18 cellular contexts compared by ENCODE assay signal in the genomic region with DNA sequence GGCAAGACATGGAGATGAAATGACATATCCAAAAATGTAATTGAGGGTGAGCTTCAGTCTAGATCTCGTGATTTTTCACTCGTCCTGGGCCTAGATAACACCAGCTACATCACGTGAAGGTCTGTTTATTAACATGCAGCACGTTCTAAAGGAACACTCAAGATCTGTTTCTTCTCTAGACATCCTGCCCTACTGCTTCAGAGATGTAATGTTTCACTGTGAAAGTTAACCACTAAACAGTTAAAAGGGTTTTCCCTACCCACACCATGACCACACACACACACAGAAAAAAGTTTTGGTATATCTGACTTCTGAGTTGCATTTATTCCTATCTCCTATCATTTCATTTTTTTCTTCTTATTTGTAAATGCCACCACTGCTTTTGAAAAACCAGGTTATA. TPM values are rescaled to one million over a fixed set of nuclear protein-coding genes. Genes with fewer than 3 reads are reported as not detected.
DNase-seq lines count a peak whose midpoint lies in the region; ATAC-seq and TF ChIP-seq lines count a peak whose summit lies in the region.
"Had no signal": no experiment of that assay in that cellular context is flagged by ENCODE, and none has a peak within 500 bp of the region (broad histone marks: within the 10 kb centered on the region; RNA-seq: fewer than 3 reads in every experiment).

No MANE protein-coding gene starts in this region.

- no peak for TF ChIP-seq CTCF in WTC11 (IDR thresholded peaks at IDR 0.05)

- no peaks in the 10 kb centered on the region for H3K4me1 Mint-ChIP-seq in WTC11
- H3K4me1 Mint-ChIP-seq: activated CD4-positive, alpha-beta memory T cell treated with anti-CD3 and anti-CD28 coated beads, Interleukin-2, amount 10 ng/mL, durations not matched to agents 7 days and 5 days had no signal

- CTCF ChIA-PET in WTC11 (lab: Charles Lee), result interaction anchor here (0.6 kb wide), 1 partner anchor 15 kb away, joined by 3 read pairs; no protein-coding TSS in a partner anchor

- DNase-seq in KG1 (lab: John Stamatoyannopoulos, UW) (no peak), hypothalamus (lab: John Stamatoyannopoulos, UW) (no peak), WTC11 (ENCODE audit: low spot score) (no peak)
- no peak for DNase-seq in activated naive CD4-positive, alpha-beta T cell treated with anti-CD3 and anti-CD28 coated beads, Interleukin-2, amount 50 U/mL, for 72 hours (ENCODE audit: low spot score in 2 of 2)
- DNase-seq: activated CD4-positive, alpha-beta memory T cell treated with anti-CD3 and anti-CD28 coated beads, Interleukin-2, amount 10 ng/mL, durations not matched to agents 7 days and 5 days; activated naive CD4-positive, alpha-beta T cell; head of caudate nucleus; retina; stimulated activated CD4-positive, alpha-beta T cell treated with anti-CD3 and anti-CD28 coated beads, Interleukin-4, amount 100 ng/mL, for 24 hours; stimulated activated naive CD4-positive, alpha-beta T cell treated with Interleukin-2 at 50 U/mL for 16 hours; T-helper 1 cell had no signal

- no peaks in the 10 kb centered on the region for H3K27me3 Mint-ChIP-seq in WTC11 (ENCODE audit: low read depth)
- H3K27me3 Mint-ChIP-seq: activated CD4-positive, alpha-beta memory T cell treated with anti-CD3 and anti-CD28 coated beads, Interleukin-2, amount 10 ng/mL, durations not matched to agents 7 days and 5 days had no signal

- POLR2A ChIA-PET in WTC11 (lab: Charles Lee), result no interaction called here

- no peak overlapping the region for H3K4me3 Mint-ChIP-seq in WTC11
- H3K4me3 Mint-ChIP-seq: activated CD4-positive, alpha-beta memory T cell treated with anti-CD3 and anti-CD28 coated beads, Interleukin-2, amount 10 ng/mL, durations not matched to agents 7 days and 5 days; natural killer cell treated with Interleukin-12 subunit alpha and Interleukin-12 subunit beta and Interleukin-15 and Interleukin-18, amount 100 ng/mL, for 72 hours had no signal

- no peaks in the 10 kb centered on the region for H3K36me3 Mint-ChIP-seq in WTC11
- H3K36me3 Mint-ChIP-seq in activated naive CD4-positive, alpha-beta T cell treated with anti-CD3 and anti-CD28 coated beads, Interleukin-2, amount 50 U/mL, for 72 hours, result no peaks in the 10 kb centered on the region
- H3K36me3 Mint-ChIP-seq: natural killer cell treated with Interleukin-12 subunit alpha and Interleukin-12 subunit beta and Interleukin-15 and Interleukin-18, amount 100 ng/mL, for 72 hours had no signal

- peak; percentile 93 for ATAC-seq in GM18520 (IDR thresholded peaks at IDR 0.05; ENCODE audit: unreplicated experiment)
- ATAC-seq in GM21423 (IDR thresholded peaks at IDR 0.05; ENCODE audit: unreplicated experiment), result peak; percentile 94
- peak; percentile 47 for ATAC-seq in HG02970 (IDR thresholded peaks at IDR 0.05; ENCODE audit: low FRiP score, unreplicated experiment)
- peak; percentile 79 for ATAC-seq in HG03520 (IDR thresholded peaks at IDR 0.05; ENCODE audit: unreplicated experiment)
- no peak for ATAC-seq in WTC11
- ATAC-seq in activated naive CD4-positive, alpha-beta T cell treated with anti-CD3 and anti-CD28 coated beads, Interleukin-2, amount 50 U/mL, for 72 hours, result no peak
- ATAC-seq: left lobe of liver; natural killer cell treated with Interleukin-12 subunit alpha and Interleukin-12 subunit beta and Interleukin-15 and Interleukin-18, amount 100 ng/mL, for 72 hours had no signal

- no peak overlapping the region for H3K27ac Mint-ChIP-seq in WTC11
- no peak overlapping the region for H3K27ac Mint-ChIP-seq in activated naive CD4-positive, alpha-beta T cell treated with anti-CD3 and anti-CD28 coated beads, Interleukin-2, amount 50 U/mL, for 72 hours
- H3K27ac Mint-ChIP-seq: activated CD4-positive, alpha-beta memory T cell treated with anti-CD3 and anti-CD28 coated beads, Interleukin-2, amount 10 ng/mL, durations not matched to agents 7 days and 5 days; natural killer cell treated with Interleukin-12 subunit alpha and Interleukin-12 subunit beta and Interleukin-15 and Interleukin-18, amount 100 ng/mL, for 72 hours had no signal

- peaks cover 14% of the 10 kb centered on the region for H3K9me3 Mint-ChIP-seq in WTC11
- no peaks in the 10 kb centered on the region for H3K9me3 Mint-ChIP-seq in activated naive CD4-positive, alpha-beta T cell treated with anti-CD3 and anti-CD28 coated beads, Interleukin-2, amount 50 U/mL, for 72 hours
- H3K9me3 Mint-ChIP-seq: activated CD4-positive, alpha-beta memory T cell treated with anti-CD3 and anti-CD28 coated beads, Interleukin-2, amount 10 ng/mL, durations not matched to agents 7 days and 5 days; natural killer cell treated with Interleukin-12 subunit alpha and Interleukin-12 subunit beta and Interleukin-15 and Interleukin-18, amount 100 ng/mL, for 72 hours had no signal

TF ChIP-seq in WTC11, 78 proteins besides CTCF, POLR2A, EP300 and RAD21:
- TF ChIP-seq TEAD4 (CRISPR knock-in tag; IDR thresholded peaks at IDR 0.05) (no peak), ATF2 (CRISPR knock-in tag; IDR thresholded peaks at IDR 0.05; ENCODE audit: borderline replicate concordance, low read depth) (no peak), ZNF281 (CRISPR knock-in tag; IDR thresholded peaks at IDR 0.05) (no peak), NFE2L1 (CRISPR knock-in tag; IDR thresholded peaks at IDR 0.05) (no peak), ZNF219 (CRISPR knock-in tag; IDR thresholded peaks at IDR 0.05; ENCODE audit: borderline replicate concordance) (no peak)

RNA-seq across cellular contexts. Expression of gene SMIM31, which starts 52.3 kb away (rescaled TPM):
- total RNA-seq in WTC11 (2021), result not detected in 3 replicates
- not detected for total RNA-seq in activated naive CD4-positive, alpha-beta T cell treated with anti-CD3 and anti-CD28 coated beads, Interleukin-2, amount 50 U/mL, for 72 hours
- total RNA-seq: activated CD4-positive, alpha-beta memory T cell treated with anti-CD3 and anti-CD28 coated beads, Interleukin-2, amount 10 ng/mL, durations not matched to agents 7 days and 5 days; left lobe of liver; MCF 10A; natural killer cell treated with Interleukin-12 subunit alpha and Interleukin-12 subunit beta and Interleukin-15 and Interleukin-18, amount 100 ng/mL, for 72 hours had no signal

Comparison
In these comparisons a context has a peak if more than half of its experiments do, and no peak if none do; other contexts are left out.
1. ATAC-seq: peak in GM18520 (single experiment), GM21423 (single experiment), HG02970 (single experiment) and HG03520 (single experiment); none in WTC11 (single experiment) and activated naive CD4-positive, alpha-beta T cell treated with anti-CD3 and anti-CD28 coated beads, Interleukin-2, amount 50 U/mL, for 72 hours (0 of 2).